ENCODE assay signal across 8 cellular contexts in genomic region chr3:30768703-30769550, GRCh38.
A peak's percentile ranks its signal among the peaks of the same experiment; 100 is the strongest.
DNase-seq lines count a peak whose midpoint lies in the region; ATAC-seq and TF ChIP-seq lines count a peak whose summit lies in the region.

No MANE protein-coding gene starts in this region.

- TF ChIP-seq POLR2A in IMR-90 (IDR thresholded peaks at IDR 0.05; ENCODE audit: low read depth, low read length): no peak

- H3K27ac ChIP-seq in IMR-90 (ENCODE audit: insufficient read depth, low read length) (no peak overlapping the region), heart right ventricle (no peak overlapping the region)

- H3K4me3 ChIP-seq in IMR-90 (ENCODE audit: insufficient read depth, low read depth, low read length) (no peak overlapping the region), heart right ventricle (no peak overlapping the region)

- intact Hi-C loops in IMR-90 (cut with micrococcal nuclease): loop anchor here (1.0 to 2.0 kb wide), 2 partner anchors 363 to 1000 kb away; no protein-coding TSS in a partner anchor
- intact Hi-C loops in heart right ventricle (cut with DNase I): loop anchor here in 8 of 10 donors (2.0 to 10.0 kb wide), 5 partner anchors 363 to 1006 kb away; no protein-coding TSS in a partner anchor

- H3K14ac ChIP-seq in IMR-90 (replicated peaks; ENCODE audit: low read depth, low read length): no peak overlapping the region

- WGBS in IMR-90 (ENCODE audit: extremely low coverage in 2 of 2, insufficient read length in 1 of 2), 2 experiments: no CpG with 5 or more reads among the region's 9 CpGs
- 61% methylated on average over 9 of the region's 9 CpGs for WGBS in heart right ventricle, 2 donors

- H3K56ac ChIP-seq in IMR-90 (ENCODE audit: extremely low read depth, insufficient read depth, low read length): no peak overlapping the region

- dilution Hi-C loops in IMR-90 (cut with HindIII; ENCODE audit: low sequenced_read_pairs, unreplicated experiment): no loop called here

- in situ Hi-C loops in IMR-90 (cut with MboI; ENCODE audit: low sequenced_read_pairs) (loop anchor here (5.0 kb wide), 1 partner anchor 363 kb away; no protein-coding TSS in a partner anchor), SK-MEL-5 (cut with HindIII; ENCODE audit: low pct_unique_long_range_greater_than_20kb, low sequenced_read_pairs) (no loop called here)

- H3K79me1 ChIP-seq in IMR-90 (ENCODE audit: low read depth in 1 of 2, low read length in 2 of 2): no peaks in the 10 kb centered on the region

- no peaks in the 10 kb centered on the region; the same call in 1 of the 2 replicates for H3K27me3 ChIP-seq in IMR-90 (ENCODE audit: control insufficient read depth, insufficient read depth, low read length)
- H3K27me3 ChIP-seq in heart right ventricle: no peaks in the 10 kb centered on the region

- H3K23ac ChIP-seq in IMR-90 (ENCODE audit: low read depth, low read length): no peak overlapping the region

- H3K27ac Mint-ChIP-seq in activated naive CD4-positive, alpha-beta T cell treated with anti-CD3 and anti-CD28 coated beads, Interleukin-2, amount 50 U/mL, for 72 hours: no peak overlapping the region

- TF ChIP-seq RAD21 in IMR-90 (IDR thresholded peaks at IDR 0.05; ENCODE audit: low read length): peak; percentile 68

- H3K36me3 Mint-ChIP-seq in activated naive CD4-positive, alpha-beta T cell treated with anti-CD3 and anti-CD28 coated beads, Interleukin-2, amount 50 U/mL, for 72 hours: no peaks in the 10 kb centered on the region

- no peak overlapping the region for H4K91ac ChIP-seq in IMR-90 (ENCODE audit: insufficient read depth, low read depth, low read length)

- DNase-seq in NCI-H446 (lab: John Stamatoyannopoulos, UW): peak; percentile 14 to 59
- no peak for DNase-seq in NCI-H446 treated with DMSO at 0.1 percent for 48 hours (lab: John Stamatoyannopoulos, UW)
- peak; percentile 58 for DNase-seq in IMR-90
- DNase-seq in SK-MEL-5 (ENCODE audit: low read depth, low spot score): peak; percentile 75
- peak; percentile 61 to 72 for DNase-seq in activated naive CD4-positive, alpha-beta T cell treated with anti-CD3 and anti-CD28 coated beads, Interleukin-2, amount 50 U/mL, for 72 hours (ENCODE audit: low spot score in 2 of 2)
- DNase-seq in heart right ventricle: peak; percentile 65 to 68
- peak; percentile 37 for DNase-seq in putamen (ENCODE audit: low spot score)

- H2BK5ac ChIP-seq in IMR-90 (ENCODE audit: low read depth, low read length, poor library complexity, severe bottlenecking): no peak overlapping the region

- H2BK20ac ChIP-seq in IMR-90 (ENCODE audit: low read depth, low read length): 0 out of 2 replicates have a peak overlapping the region, but pooled peaks have one; percentile 17

- H2AK9ac ChIP-seq in IMR-90 (replicated peaks; ENCODE audit: low read depth, low read length, poor library complexity): no peak overlapping the region

- H2AFZ ChIP-seq in IMR-90 (replicated peaks; ENCODE audit: low read length, poor library complexity): peak overlapping the region; percentile 13

- no peaks in the 10 kb centered on the region for H3K9me3 ChIP-seq in IMR-90 (ENCODE audit: control insufficient read depth, insufficient read depth, low read length)
- H3K9me3 ChIP-seq in heart right ventricle: no peaks in the 10 kb centered on the region

- H3K4me1 ChIP-seq in IMR-90 (ENCODE audit: control insufficient read depth, insufficient read depth, low read length): 0 out of 2 replicates have a peak, but pooled peaks cover 2% of the 10 kb centered on the region
- peaks cover 0 to 10% (median 0%) of the 10 kb centered on the region in 9 donors for H3K4me1 ChIP-seq in heart right ventricle

- POLR2A ChIA-PET in IMR-90 (lab: Charles Lee; ENCODE audit: unreplicated experiment): interaction anchor here (0.6 kb wide), 1 partner anchor 68 kb away, joined by 3 read pairs; no protein-coding TSS in a partner anchor

- H2BK120ac ChIP-seq in IMR-90 (ENCODE audit: low read depth, low read length): no peak overlapping the region

- no peak overlapping the region; the same call in 1 of the 2 replicates for H3K4ac ChIP-seq in IMR-90 (ENCODE audit: low read depth, low read length)

- H3K9me3 Mint-ChIP-seq in activated naive CD4-positive, alpha-beta T cell treated with anti-CD3 and anti-CD28 coated beads, Interleukin-2, amount 50 U/mL, for 72 hours: no peaks in the 10 kb centered on the region

- TF ChIP-seq CTCF in IMR-90 (conservative IDR thresholded peaks at IDR 0.05; ENCODE audit: low read depth, low read length) (peak; percentile 75), heart right ventricle (IDR thresholded peaks at IDR 0.05) (peak; percentile 55 to 89 (median 80))

- BruUV-seq in IMR-90 (replicated peaks; lab: Mats Ljungman, UMichigan): no TSS peak

- CTCF ChIA-PET in IMR-90 (lab: Yijun Ruan, JAX): interaction anchor here (0.5 to 2.0 kb wide), 6 partner anchors 8 to 1545 kb away, joined by 3 to 7 read pairs (median 4); no protein-coding TSS in a partner anchor

- H3K9ac ChIP-seq in IMR-90 (ENCODE audit: low read depth, low read length): no peak overlapping the region

- no peak overlapping the region; the same call in 1 of the 2 replicates for H2AK5ac ChIP-seq in IMR-90 (ENCODE audit: low read depth, low read length)

- H3K36me3 ChIP-seq in IMR-90 (ENCODE audit: control insufficient read depth, insufficient read depth, low read length): no peaks in the 10 kb centered on the region
- H3K36me3 ChIP-seq in heart right ventricle: no peaks in the 10 kb centered on the region

- ATAC-seq in IMR-90 (ENCODE audit: low read depth) (peak; percentile 52), heart right ventricle (peak in 5 of 8 donors; percentile 29 to 51 (median 33)), HG02840 (IDR thresholded peaks at IDR 0.05; ENCODE audit: low FRiP score, unreplicated experiment) (no peak)
- ATAC-seq in activated naive CD4-positive, alpha-beta T cell treated with anti-CD3 and anti-CD28 coated beads, Interleukin-2, amount 50 U/mL, for 72 hours: peak; percentile 36 to 59

- H4K5ac ChIP-seq in IMR-90 (ENCODE audit: low read depth, low read length): no peak overlapping the region

- no peak overlapping the region for H3K18ac ChIP-seq in IMR-90 (ENCODE audit: low read depth, low read length)

- H3K4me2 ChIP-seq in IMR-90 (ENCODE audit: low read depth, low read length): no peak overlapping the region

- no peaks in the 10 kb centered on the region for H3K9me1 ChIP-seq in IMR-90 (ENCODE audit: insufficient read depth, low read length)

- no peak overlapping the region for H4K8ac ChIP-seq in IMR-90 (ENCODE audit: low read depth in 2 of 2, low read length in 2 of 2)

- H2BK15ac ChIP-seq in IMR-90 (ENCODE audit: low read depth, low read length): no peak overlapping the region

- no peaks in the 10 kb centered on the region for H4K20me1 ChIP-seq in IMR-90 (ENCODE audit: insufficient read depth, low read length)

TF ChIP-seq in IMR-90, 13 proteins besides CTCF, POLR2A, EP300 and RAD21:
- TF ChIP-seq RCOR1 (IDR thresholded peaks at IDR 0.05; ENCODE audit: insufficient replicate concordance, low read length) (no peak), SMC3 (IDR thresholded peaks at IDR 0.05; ENCODE audit: low read depth, low read length) (peak; percentile 61)
